In genomic region chr5:154857091-154857533, GRCh38 we compare ENCODE assay signal across 8 cellular contexts. TPM values are rescaled to one million over a fixed set of nuclear protein-coding genes. Genes with fewer than 3 reads are reported as not detected.
DNase-seq lines count a peak whose midpoint lies in the region; ATAC-seq and TF ChIP-seq lines count a peak whose summit lies in the region.

No MANE protein-coding gene starts in this region.

- DNase-seq in MG63 (no peak), activated T-cell treated with anti-CD3 and anti-CD28 coated beads for 48 hours (ENCODE audit: low read depth) (peak; percentile 55), foreskin keratinocyte (peak in 1 of 2 donors; percentile 53), NCI-H187 treated with DMSO at 0.1 percent for 48 hours (lab: John Stamatoyannopoulos, UW) (no peak), ureter (ENCODE audit: low spot score) (no peak)

- peaks cover 31% of the 10 kb centered on the region for H3K4me1 ChIP-seq in DOHH2 (ENCODE audit: control insufficient read depth, low read length)
- H3K4me1 ChIP-seq in foreskin keratinocyte: peaks cover 5% of the 10 kb centered on the region
- H3K4me1 ChIP-seq in parathyroid adenoma: peaks cover 12% of the 10 kb centered on the region

- H3K79me2 ChIP-seq in DOHH2 (ENCODE audit: control insufficient read depth, low read length) (peaks cover 37% of the 10 kb centered on the region), parathyroid adenoma (peaks cover 25% of the 10 kb centered on the region)

- no peak overlapping the region for H3K9ac ChIP-seq in parathyroid adenoma

- H3K4me2 ChIP-seq in DOHH2 (ENCODE audit: low read length): peak overlapping the region; percentile 99
- H3K4me2 ChIP-seq in parathyroid adenoma (ENCODE audit: low read length): peak overlapping the region; percentile 78

- peak overlapping the region; percentile 92 for H3K4me3 ChIP-seq in DOHH2 (ENCODE audit: low read length)
- H3K4me3 ChIP-seq in MG63: peak overlapping the region; percentile 83
- peak overlapping the region; percentile 92 for H3K4me3 ChIP-seq in parathyroid adenoma (ENCODE audit: low read depth, low read length)

- ATAC-seq in GM21515 (IDR thresholded peaks at IDR 0.05; ENCODE audit: unreplicated experiment): peak; percentile 29
- ATAC-seq in foreskin keratinocyte: peak; percentile 61

- H2AFZ ChIP-seq in parathyroid adenoma: peak overlapping the region; percentile 83

- H4K20me1 ChIP-seq in DOHH2 (ENCODE audit: control insufficient read depth, insufficient read depth, low read depth, low read length): peaks cover 24% of the 10 kb centered on the region

- H3K27ac ChIP-seq in DOHH2 (ENCODE audit: low read depth, low read length): peak overlapping the region; percentile 89
- peak overlapping the region; percentile 87 for H3K27ac ChIP-seq in foreskin keratinocyte
- peak overlapping the region; percentile 94 for H3K27ac ChIP-seq in parathyroid adenoma

- H3K36me3 ChIP-seq in DOHH2 (ENCODE audit: control insufficient read depth, low read length) (peaks cover 33% of the 10 kb centered on the region), MG63 (peaks cover 23% of the 10 kb centered on the region), parathyroid adenoma (ENCODE audit: control insufficient read depth, insufficient read depth, low read length) (no peaks in the 10 kb centered on the region)

- TF ChIP-seq CTCF in DOHH2 (IDR thresholded peaks at IDR 0.05; ENCODE audit: low read depth, low read length, poor library complexity, severe bottlenecking) (no peak), foreskin keratinocyte (conservative IDR thresholded peaks at IDR 0.05) (no peak), parathyroid adenoma (IDR thresholded peaks at IDR 0.05) (no peak)

- no peaks in the 10 kb centered on the region for H3K27me3 ChIP-seq in DOHH2 (ENCODE audit: control insufficient read depth, low read length)
- no peaks in the 10 kb centered on the region for H3K27me3 ChIP-seq in MG63
- no peaks in the 10 kb centered on the region for H3K27me3 ChIP-seq in foreskin keratinocyte
- H3K27me3 ChIP-seq in parathyroid adenoma (ENCODE audit: control insufficient read depth, insufficient read depth, low read length): no peaks in the 10 kb centered on the region

- H3K9me2 ChIP-seq in DOHH2 (replicated peaks; ENCODE audit: control insufficient read depth, low read length): no peaks in the 10 kb centered on the region

- peaks cover 14% of the 10 kb centered on the region for H3F3A ChIP-seq in DOHH2 (ENCODE audit: control insufficient read depth, insufficient read depth)

- H3K9me3 ChIP-seq in DOHH2 (ENCODE audit: control insufficient read depth, insufficient read depth, low read length): no peaks in the 10 kb centered on the region
- no peaks in the 10 kb centered on the region for H3K9me3 ChIP-seq in MG63
- no peaks in the 10 kb centered on the region for H3K9me3 ChIP-seq in parathyroid adenoma (ENCODE audit: control insufficient read depth, low read length)

RNA-seq across cellular contexts. Expression of gene CNOT8, which starts 1.3 kb away (rescaled TPM):
- 67.0 and 70.7 TPM in 2 replicates for total RNA-seq in MG63 (2014; rRNA removed; shearing (Covaris generic); ENCODE audit: low replicate concordance)
- total RNA-seq in foreskin keratinocyte (32.4 and 34.2 TPM in 2 replicates), ureter (39.2 TPM)
- polyA plus RNA-seq in foreskin keratinocyte: 19.5 and 22.2 TPM in 2 replicates

RNA-seq across cellular contexts. Expression of gene FAXDC2, which starts 6.7 kb away (rescaled TPM):
- 0.54 TPM in 1 of 2 replicates, not detected in the other for total RNA-seq in MG63 (2014; rRNA removed; shearing (Covaris generic); ENCODE audit: low replicate concordance)
- total RNA-seq in foreskin keratinocyte: 4.4 and 4.7 TPM in 2 replicates
- polyA plus RNA-seq in foreskin keratinocyte: 2.2 and 2.4 TPM in 2 replicates
- total RNA-seq in ureter: 15.0 TPM
